Comparison of ENCODE assay signal across 8 cellular contexts in genomic region chr6:40489798-40490197, GRCh38.
"Had no signal": no experiment of that assay in that cellular context is flagged by ENCODE, and none has a peak within 500 bp of the region (broad histone marks: within the 10 kb centered on the region; RNA-seq: fewer than 3 reads in every experiment).

No MANE protein-coding gene starts in this region.

- H3K9me3 Mint-ChIP-seq: IgD-negative memory B cell had no signal

- DNase-seq: GM23248, GOT3, H7, HCEC 1CT, KBM-7 had no signal

- H2AFZ ChIP-seq: GM23248 had no signal

- H3K27ac ChIP-seq: GM23248, HL-60 had no signal

- H3K4me1 Mint-ChIP-seq: IgD-negative memory B cell had no signal

- H3K36me3 Mint-ChIP-seq: IgD-negative memory B cell had no signal

- ATAC-seq: HepG2 had no signal

- H3K9ac ChIP-seq: GM23248 had no signal

- H3K27ac Mint-ChIP-seq: IgD-negative memory B cell had no signal

- H3K27me3 Mint-ChIP-seq: IgD-negative memory B cell had no signal

- H3K4me3 ChIP-seq: GM23248 had no signal
